8 cellular contexts compared by ENCODE assay signal in the genomic region with DNA sequence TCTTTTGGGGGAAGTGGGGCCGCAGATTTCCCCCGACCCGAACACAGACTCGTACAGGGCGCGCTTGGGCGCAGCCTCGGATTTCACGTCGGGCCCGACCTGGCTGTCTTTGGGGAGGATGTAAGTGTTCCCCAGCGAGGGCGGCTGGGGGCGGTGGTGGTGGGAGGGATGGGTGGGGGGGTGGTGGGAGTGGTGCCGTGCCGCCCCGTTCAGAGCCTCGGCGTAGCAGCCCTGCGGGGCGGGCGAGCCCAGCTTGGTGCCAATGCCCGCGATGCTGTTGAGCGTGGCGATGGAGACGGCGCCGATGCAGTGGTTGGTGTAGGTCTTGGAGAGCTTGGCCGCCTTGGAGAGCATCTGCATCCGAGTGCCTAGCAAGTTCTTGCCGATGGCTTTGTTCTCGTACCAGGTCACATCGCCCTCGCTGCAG. TPM values are rescaled to one million over a fixed set of nuclear protein-coding genes. Genes with fewer than 3 reads are reported as not detected.
DNase-seq lines count a peak whose midpoint lies in the region; ATAC-seq and TF ChIP-seq lines count a peak whose summit lies in the region.

No MANE protein-coding gene starts in this region.

- DNase-seq in cardiac muscle cell (ENCODE audit: low read depth in 1 of 2, low spot score in 1 of 2) (no peak), cardiac septum (ENCODE audit: low spot score) (no peak), coronary artery (ENCODE audit: low spot score) (no peak), memory B cell (ENCODE audit: low spot score in 2 of 2) (no peak), vagina (ENCODE audit: extremely low spot score in 2 of 2) (no peak), NCI-H446 treated with DMSO at 0.1 percent for 48 hours (lab: John Stamatoyannopoulos, UW) (no peak)
- no peak for DNase-seq in stimulated activated CD4-positive, alpha-beta T cell treated with anti-CD3 and anti-CD28 coated beads, Interleukin-12 subunit alpha, Interleukin-12 subunit beta, amount 100 ng/mL, for 4 hours
- DNase-seq in NK-92 treated with Interleukin-12 subunit alpha and Interleukin-12 subunit beta, amount 100 ng/mL, for 24 hours (lab: John Stamatoyannopoulos, UW): no peak

- no peaks in the 10 kb centered on the region for H3K36me3 Mint-ChIP-seq in memory B cell

- intact Hi-C loops in cardiac septum (cut with DNase I): loop anchor here (5.0 kb wide), 1 partner anchor 35 kb away; no protein-coding TSS in a partner anchor
- intact Hi-C loops in vagina (cut with DNase I): loop anchor here (5.0 kb wide), 1 partner anchor 110 kb away; no protein-coding TSS in a partner anchor

- no peaks in the 10 kb centered on the region for H3K9me3 ChIP-seq in cardiac muscle cell (ENCODE audit: low read depth)
- no peaks in the 10 kb centered on the region for H3K9me3 ChIP-seq in vagina

- H3K4me1 ChIP-seq in cardiac muscle cell (ENCODE audit: low read depth) (peaks cover 18% of the 10 kb centered on the region), vagina (peaks cover 70% of the 10 kb centered on the region)

- H3K4me3 ChIP-seq in cardiac muscle cell (peak overlapping the region; percentile 78), coronary artery (peak overlapping the region; percentile 86), vagina (peak overlapping the region; percentile 77 to 84)

- no peak for ATAC-seq in memory B cell (ENCODE audit: low read depth)

- H3K27me3 ChIP-seq in cardiac muscle cell (peaks cover 55% of the 10 kb centered on the region), vagina (no peaks in the 10 kb centered on the region)

- H3K9me3 Mint-ChIP-seq in memory B cell: no peaks in the 10 kb centered on the region

- H3K27ac ChIP-seq in cardiac muscle cell: no peak overlapping the region
- peak overlapping the region in 1 of 2 donors; percentile 82 for H3K27ac ChIP-seq in coronary artery
- no peak overlapping the region for H3K27ac ChIP-seq in vagina

- H3K27me3 Mint-ChIP-seq in memory B cell: peaks cover 5% of the 10 kb centered on the region

- H3K4me3 Mint-ChIP-seq in memory B cell: peak overlapping the region; percentile 83

- peaks cover 30% of the 10 kb centered on the region for H3K4me1 Mint-ChIP-seq in memory B cell

- TF ChIP-seq POLR2A in vagina (IDR thresholded peaks at IDR 0.05): no peak

- no peak overlapping the region for H3K27ac Mint-ChIP-seq in memory B cell

- H3K36me3 ChIP-seq in cardiac muscle cell (no peaks in the 10 kb centered on the region), vagina (no peaks in the 10 kb centered on the region)

- TF ChIP-seq CTCF in cardiac muscle cell (IDR thresholded peaks at IDR 0.05; ENCODE audit: low read depth, low read length) (no peak), coronary artery (IDR thresholded peaks at IDR 0.05) (no peak), vagina (IDR thresholded peaks at IDR 0.05) (no peak)

RNA-seq across cellular contexts. Expression of a gene that starts 1.5 kb away (rescaled TPM):
- total RNA-seq in cardiac muscle cell (20.2 and 23.1 TPM in 2 replicates), cardiac septum (10.1 TPM), vagina (46.9 TPM)
- polyA plus RNA-seq in cardiac muscle cell: 2.7 and 3.9 TPM in 2 replicates
